In genomic region chr3:187986514-187986934, GRCh38 we compare ENCODE assay signal across 1 cellular context.
TF ChIP-seq lines count a peak whose summit lies in the region.

No MANE protein-coding gene starts in this region.

TF ChIP-seq in K562, 482 proteins besides CTCF, POLR2A, EP300 and RAD21 (continued from another document):
- TF ChIP-seq, protein P1, sequence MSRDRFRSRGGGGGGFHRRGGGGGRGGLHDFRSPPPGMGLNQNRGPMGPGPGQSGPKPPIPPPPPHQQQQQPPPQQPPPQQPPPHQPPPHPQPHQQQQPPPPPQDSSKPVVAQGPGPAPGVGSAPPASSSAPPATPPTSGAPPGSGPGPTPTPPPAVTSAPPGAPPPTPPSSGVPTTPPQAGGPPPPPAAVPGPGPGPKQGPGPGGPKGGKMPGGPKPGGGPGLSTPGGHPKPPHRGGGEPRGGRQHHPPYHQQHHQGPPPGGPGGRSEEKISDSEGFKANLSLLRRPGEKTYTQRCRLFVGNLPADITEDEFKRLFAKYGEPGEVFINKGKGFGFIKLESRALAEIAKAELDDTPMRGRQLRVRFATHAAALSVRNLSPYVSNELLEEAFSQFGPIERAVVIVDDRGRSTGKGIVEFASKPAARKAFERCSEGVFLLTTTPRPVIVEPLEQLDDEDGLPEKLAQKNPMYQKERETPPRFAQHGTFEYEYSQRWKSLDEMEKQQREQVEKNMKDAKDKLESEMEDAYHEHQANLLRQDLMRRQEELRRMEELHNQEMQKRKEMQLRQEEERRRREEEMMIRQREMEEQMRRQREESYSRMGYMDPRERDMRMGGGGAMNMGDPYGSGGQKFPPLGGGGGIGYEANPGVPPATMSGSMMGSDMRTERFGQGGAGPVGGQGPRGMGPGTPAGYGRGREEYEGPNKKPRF (IDR thresholded peaks at IDR 0.05; ENCODE audit: low read depth, low read length), result no peak
- peak; percentile 51; the same call in 1 of the 2 replicates for TF ChIP-seq ARID1B (IDR thresholded peaks at IDR 0.05)
- TF ChIP-seq JUN (IDR thresholded peaks at IDR 0.05; ENCODE audit: borderline replicate concordance, low read depth, low read length), result peak; percentile 53; the same call in 1 of the 2 replicates
- no peak for TF ChIP-seq JUN (CRISPR knock-in tag; IDR thresholded peaks at IDR 0.05; ENCODE audit: borderline replicate concordance)
- TF ChIP-seq TEAD1 (CRISPR knock-in tag; IDR thresholded peaks at IDR 0.05), result no peak
- no peak for TF ChIP-seq ZKSCAN8 (CRISPR knock-in tag; IDR thresholded peaks at IDR 0.05)
- no peak for TF ChIP-seq ZZZ3 (IDR thresholded peaks at IDR 0.05)
- peak; percentile 65; the same call in 1 of the 2 replicates for TF ChIP-seq SPI1 (IDR thresholded peaks at IDR 0.05; ENCODE audit: borderline replicate concordance, low read depth, low read length)
- TF ChIP-seq CREB1 (IDR thresholded peaks at IDR 0.05), result no peak
- TF ChIP-seq CREB1 (CRISPR knock-in tag; IDR thresholded peaks at IDR 0.05), result peak; percentile 40; the same call in 1 of the 2 replicates
- TF ChIP-seq FOSL1 (tag; conservative IDR thresholded peaks at IDR 0.05), result peak; percentile 96
- TF ChIP-seq DPF2 (IDR thresholded peaks at IDR 0.05), result peak; percentile 57
- TF ChIP-seq MAFG (tag; conservative IDR thresholded peaks at IDR 0.05), result peak; percentile 92
- peak; percentile 79 for TF ChIP-seq JUND (IDR thresholded peaks at IDR 0.05; ENCODE audit: borderline replicate concordance, low read depth, low read length)
- peak; percentile 82; the same call in 2 of the 3 replicates for TF ChIP-seq JUND (tag; IDR thresholded peaks at IDR 0.05; ENCODE audit: borderline replicate concordance, low read depth, low read length)
- TF ChIP-seq DNMT1 (IDR thresholded peaks at IDR 0.05), result no peak
- TF ChIP-seq GABPA (tag; conservative IDR thresholded peaks at IDR 0.05; ENCODE audit: low read depth), result peak; percentile 38; the same call in 1 of the 2 replicates
- peak; percentile 60; the same call in 1 of the 2 replicates for TF ChIP-seq MAFK (IDR thresholded peaks at IDR 0.05; ENCODE audit: low read length)
- TF ChIP-seq, protein P2, sequence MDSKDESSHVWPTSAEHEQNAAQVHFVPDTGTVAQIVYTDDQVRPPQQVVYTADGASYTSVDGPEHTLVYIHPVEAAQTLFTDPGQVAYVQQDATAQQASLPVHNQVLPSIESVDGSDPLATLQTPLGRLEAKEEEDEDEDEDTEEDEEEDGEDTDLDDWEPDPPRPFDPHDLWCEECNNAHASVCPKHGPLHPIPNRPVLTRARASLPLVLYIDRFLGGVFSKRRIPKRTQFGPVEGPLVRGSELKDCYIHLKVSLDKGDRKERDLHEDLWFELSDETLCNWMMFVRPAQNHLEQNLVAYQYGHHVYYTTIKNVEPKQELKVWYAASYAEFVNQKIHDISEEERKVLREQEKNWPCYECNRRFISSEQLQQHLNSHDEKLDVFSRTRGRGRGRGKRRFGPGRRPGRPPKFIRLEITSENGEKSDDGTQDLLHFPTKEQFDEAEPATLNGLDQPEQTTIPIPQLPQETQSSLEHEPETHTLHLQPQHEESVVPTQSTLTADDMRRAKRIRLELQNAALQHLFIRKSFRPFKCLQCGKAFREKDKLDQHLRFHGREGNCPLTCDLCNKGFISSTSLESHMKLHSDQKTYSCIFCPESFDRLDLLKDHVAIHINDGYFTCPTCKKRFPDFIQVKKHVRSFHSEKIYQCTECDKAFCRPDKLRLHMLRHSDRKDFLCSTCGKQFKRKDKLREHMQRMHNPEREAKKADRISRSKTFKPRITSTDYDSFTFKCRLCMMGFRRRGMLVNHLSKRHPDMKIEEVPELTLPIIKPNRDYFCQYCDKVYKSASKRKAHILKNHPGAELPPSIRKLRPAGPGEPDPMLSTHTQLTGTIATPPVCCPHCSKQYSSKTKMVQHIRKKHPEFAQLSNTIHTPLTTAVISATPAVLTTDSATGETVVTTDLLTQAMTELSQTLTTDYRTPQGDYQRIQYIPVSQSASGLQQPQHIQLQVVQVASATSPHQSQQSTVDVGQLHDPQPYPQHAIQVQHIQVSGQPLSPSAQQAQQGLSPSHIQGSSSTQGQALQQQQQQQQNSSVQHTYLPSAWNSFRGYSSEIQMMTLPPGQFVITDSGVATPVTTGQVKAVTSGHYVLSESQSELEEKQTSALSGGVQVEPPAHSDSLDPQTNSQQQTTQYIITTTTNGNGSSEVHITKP (IDR thresholded peaks at IDR 0.05; ENCODE audit: partially characterized antibody), result peak; percentile 12
